8 cellular contexts compared by ENCODE assay signal in the genomic region with DNA sequence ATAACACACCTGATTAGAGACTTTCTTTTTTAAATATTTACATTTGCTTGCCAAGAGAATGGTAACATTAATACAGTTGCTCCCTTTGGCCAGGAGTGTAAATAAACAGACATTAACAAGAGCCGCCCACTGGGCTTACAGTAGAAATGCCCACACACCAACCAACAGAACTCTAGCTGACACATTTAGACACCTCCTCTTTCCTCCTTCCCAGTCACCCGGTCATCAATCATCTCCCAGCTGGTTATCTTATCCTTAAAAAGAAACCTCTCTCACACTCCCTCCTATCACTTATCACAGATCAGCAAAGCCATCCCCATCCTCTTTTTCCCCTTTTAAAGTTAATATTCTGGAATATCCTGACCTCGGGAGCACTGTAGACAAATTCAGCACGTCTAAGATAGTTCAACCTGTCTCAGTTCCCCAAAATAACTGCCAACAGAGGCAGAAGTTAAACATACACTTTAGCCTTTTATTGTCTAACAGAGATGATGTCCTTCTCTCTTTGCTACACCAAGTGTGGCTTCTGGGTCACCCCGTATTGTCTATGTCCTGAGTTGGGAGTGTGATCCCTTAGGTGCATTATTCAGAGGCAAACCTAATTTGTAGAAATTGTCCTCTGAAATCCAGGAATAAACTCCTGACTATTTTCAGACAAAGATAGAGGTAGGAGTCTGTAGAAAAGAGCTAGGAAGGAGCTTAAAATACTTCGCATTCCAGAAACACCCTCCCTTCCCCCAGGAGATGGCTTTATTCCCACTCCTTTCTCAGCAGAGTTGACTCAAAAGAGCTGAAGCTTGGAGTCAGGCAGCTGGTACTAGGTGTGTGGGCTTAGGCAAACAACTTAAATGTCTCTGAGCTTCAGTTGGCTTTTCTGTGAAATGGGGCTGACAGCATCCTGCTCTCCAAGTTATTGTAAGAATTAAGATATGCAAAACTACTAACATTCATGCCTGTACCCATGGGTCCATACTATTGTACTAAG. TPM values are rescaled to one million over a fixed set of nuclear protein-coding genes. Genes with fewer than 3 reads are reported as not detected.
DNase-seq lines count a peak whose midpoint lies in the region; ATAC-seq, FAIRE-seq and TF ChIP-seq lines count a peak whose summit lies in the region.

No MANE protein-coding gene starts in this region.

- TF ChIP-seq CTCF in K562 (IDR thresholded peaks at IDR 0.05 in 2 of 3, conservative IDR thresholded peaks at IDR 0.05 in 1 of 3; ENCODE audit: insufficient read depth in 2 of 3, low read depth in 1 of 3, low read length in 3 of 3): 0 out of 6 replicates have a peak, but pooled peaks of 1 of the 3 experiments have one; percentile 6
- TF ChIP-seq CTCF in right lobe of liver (IDR thresholded peaks at IDR 0.05): no peak

- no peaks in the 10 kb centered on the region for H3K9me1 ChIP-seq in K562 (ENCODE audit: control insufficient read depth, insufficient read depth, low read length)

- TF ChIP-seq RAD21 in K562 (CRISPR knock-in tag; conservative IDR thresholded peaks at IDR 0.05 in 1 of 2, IDR thresholded peaks at IDR 0.05 in 1 of 2): no peak

- in situ Hi-C loops in K562 (cut with MboI): no loop called here

- H3K4me1 ChIP-seq in K562 (replicated peaks in 1 of 2; ENCODE audit: control insufficient read depth in 2 of 2, insufficient read depth in 2 of 2, low read length in 2 of 2): peaks cover 26 to 59% of the 10 kb centered on the region in 2 experiments
- H3K4me1 ChIP-seq in right lobe of liver: peaks cover 0 to 21% (median 8%) of the 10 kb centered on the region in 4 donors

- H3K36me3 ChIP-seq in K562 (ENCODE audit: control insufficient read depth, insufficient read depth, low read length) (no peaks in the 10 kb centered on the region), right lobe of liver (peaks cover 0 to 5% (median 3%) of the 10 kb centered on the region in 4 donors)

- intact Hi-C loops in K562 (cut with micrococcal nuclease): no loop called here
- intact Hi-C loops in right lobe of liver (cut with DNase I): no loop called here

- peak overlapping the region; percentile 64; the same call in 1 of the 2 replicates for H3K4me2 ChIP-seq in K562 (ENCODE audit: insufficient read depth, low read length)

- H3K9me3 ChIP-seq in K562 (replicated peaks; ENCODE audit: control insufficient read depth, insufficient read depth, low read depth, low read length) (no peaks in the 10 kb centered on the region), right lobe of liver (no peaks in the 10 kb centered on the region)

- CTCF ChIA-PET in K562 (lab: Yijun Ruan, JAX; ENCODE audit: low intra/inter-chr PET ratio): no interaction called here

- 8% methylated on average over 6 of the region's 6 CpGs for WGBS in K562 (ENCODE audit: insufficient coverage, low coverage, missing lambda C conversion rate)
- WGBS in right lobe of liver (ENCODE audit: insufficient coverage, low coverage, low lambda C conversion rate, missing lambda C conversion rate): 5% methylated on average over 6 of the region's 6 CpGs

- peak; percentile 99 for DNase-seq in DMS 273 (lab: John Stamatoyannopoulos, UW; ENCODE audit: unreplicated experiment)
- DNase-seq in NCI-H1105 treated with DMSO at 0.1 percent for 48 hours (lab: John Stamatoyannopoulos, UW): peak; percentile 65
- peak; percentile 67 to 92 (median 80) for DNase-seq in K562 (ENCODE audit: extremely low read depth in 1 of 4, low spot score in 3 of 4)
- no peak for DNase-seq in right lobe of liver
- no peak for DNase-seq in activated CD8-positive, alpha-beta memory T cell treated with anti-CD3 and anti-CD28 coated beads, Interleukin-2, amount 50 U/mL, for 48 hours
- no peak for DNase-seq in SIG-M5 (lab: John Stamatoyannopoulos, UW)
- no peak for DNase-seq in NCI-H1930 (lab: John Stamatoyannopoulos, UW)

- ATAC-seq in K562: peak; percentile 80
- peak; percentile 45 to 84 (median 55) for ATAC-seq in right lobe of liver
- no peak for ATAC-seq in HG03097 (IDR thresholded peaks at IDR 0.05; ENCODE audit: low FRiP score, unreplicated experiment)

- TF ChIP-seq POLR2A in K562 (conservative IDR thresholded peaks at IDR 0.05): no peak
- no peak for TF ChIP-seq POLR2A in right lobe of liver (IDR thresholded peaks at IDR 0.05)

- H3K27me3 ChIP-seq in K562 (ENCODE audit: control insufficient read depth in 2 of 2, insufficient read depth in 2 of 2, low read length in 2 of 2) (no peaks in the 10 kb centered on the region), right lobe of liver (no peaks in the 10 kb centered on the region)

- H3K79me2 ChIP-seq in K562 (ENCODE audit: control insufficient read depth, insufficient read depth, low read length): no peaks in the 10 kb centered on the region

- no peaks in the 10 kb centered on the region for H4K20me1 ChIP-seq in K562 (replicated peaks; ENCODE audit: control insufficient read depth, insufficient read depth, low read length)

- peak; percentile 97 for TF ChIP-seq EP300 in K562 (IDR thresholded peaks at IDR 0.05; ENCODE audit: low read length)

- H3K4me3 ChIP-seq in K562 (no peak overlapping the region), right lobe of liver (no peak overlapping the region)

- peak overlapping the region; percentile 62 for H2AFZ ChIP-seq in K562 (ENCODE audit: low read depth, low read length)

- peak overlapping the region in 1 of 2 experiments; percentile 55; a peak in 3 of 4 replicates for H3K9ac ChIP-seq in K562 (ENCODE audit: insufficient read depth in 1 of 2, low read depth in 2 of 2, low read length in 2 of 2)

- BruUV-seq in K562 (replicated peaks; lab: Mats Ljungman, UMichigan): no TSS peak

- FAIRE-seq in K562 (lab: Jason Lieb, UNC): peak; percentile 85

- POLR2A ChIA-PET in K562 (lab: Yijun Ruan, JAX): interaction anchor here (0.6 to 8.9 kb wide), 17 partner anchors 8 to 231 kb away, joined by 3 to 92 read pairs (median 4); partner anchors contain the start of genes MYCL and TRIT1

- H3K27ac ChIP-seq in K562 (ENCODE audit: extremely low read depth, low read depth, low read length) (peak overlapping the region; percentile 73), right lobe of liver (peak overlapping the region in 1 of 3 donors; percentile 5)

TF ChIP-seq in K562, 482 proteins besides CTCF, POLR2A, EP300 and RAD21 (continues in another document):
- TF ChIP-seq ZNF778 (CRISPR knock-in tag; IDR thresholded peaks at IDR 0.05) (no peak), MTA1 (IDR thresholded peaks at IDR 0.05; ENCODE audit: borderline replicate concordance) (peak; percentile 95), XRCC5 (IDR thresholded peaks at IDR 0.05; ENCODE audit: low read depth, low read length) (no peak), SRF (CRISPR knock-in tag; IDR thresholded peaks at IDR 0.05) (no peak), ZBTB17 (CRISPR knock-in tag; IDR thresholded peaks at IDR 0.05) (0 out of 2 replicates have a peak, but pooled peaks have one; percentile 38), NCOR1 (IDR thresholded peaks at IDR 0.05) (peak; percentile 95), CXXC5 (CRISPR knock-in tag; IDR thresholded peaks at IDR 0.05) (peak; percentile 45; the same call in 1 of the 2 replicates), FOXA3 (CRISPR knock-in tag; conservative IDR thresholded peaks at IDR 0.05 in 1 of 2, IDR thresholded peaks at IDR 0.05 in 1 of 2) (peak in 1 of 2 experiments; percentile 63; a peak in 2 of 4 replicates), GATAD2A (IDR thresholded peaks at IDR 0.05) (peak; percentile 98), RHOXF2B (CRISPR knock-in tag; conservative IDR thresholded peaks at IDR 0.05) (no peak)

RNA-seq across cellular contexts. Expression of gene MYCL, which starts 8.8 kb away (rescaled TPM):
- total RNA-seq in K562 (2011; cell fraction: chromatin; rRNA removed; ENCODE audit: low replicate concordance): 17.1 and 25.1 TPM in 2 replicates
- 30.7 and 32.6 TPM in 2 replicates for total RNA-seq in K562 (2011; cell fraction: nucleolus; rRNA removed)
- 27.3 and 29.5 TPM in 2 replicates for total RNA-seq in K562 (2011; cell fraction: nucleoplasm; rRNA removed)
- total RNA-seq in K562 (2014; rRNA removed) (18.8 and 22.5 TPM in 2 replicates), K562 (2014; rRNA removed; fragmentation: Illumina TruSeq; extraction: Trizol) (12.8 and 13.2 TPM in 2 replicates), K562 (2015; rRNA removed; fragmentation: Illumina TruSeq; extraction: Trizol) (3.8 and 4.3 TPM in 2 replicates), K562 (2021) (19.7 and 22.0 TPM in 2 replicates), right lobe of liver (10 to 100 TPM in 2 of 6 experiments, 1 to 10 TPM in 3, under 1 TPM in 1; 0.75 to 20.5 (median 6.1) TPM)
- polyA plus RNA-seq in K562 (2011; rRNA removed) (11.2 and 14.9 TPM in 2 replicates), K562 (2014; fragmentation: Illumina TruSeq; extraction: Trizol) (14.7 and 15.4 TPM in 2 replicates), K562 (2014; fragmentation: Nextera tagmentation; extraction: Ambion mirVana) (1 to 10 TPM; 3.5 to 4.0 TPM), K562 (2014; rRNA removed) (17.1 and 18.2 TPM in 2 replicates)
- polyA plus RNA-seq in K562 (2011; cell fraction: cytosol; rRNA removed): 12.4 and 15.8 TPM in 2 replicates
- polyA plus RNA-seq in K562 (2011; cell fraction: nucleus; rRNA removed): 12.3 and 20.0 TPM in 2 replicates
- polyA plus RNA-seq in K562 (2012): 6.2 and 30.6 TPM in 2 replicates
- polyA minus RNA-seq in K562 (2011; rRNA and poly(A)+ RNA removed): 12.1 and 17.8 TPM in 2 replicates
- 6.6 and 8.7 TPM in 2 replicates for polyA minus RNA-seq in K562 (2011; cell fraction: cytosol; rRNA and poly(A)+ RNA removed)
- 15.6 and 34.1 TPM in 2 replicates for polyA minus RNA-seq in K562 (2011; cell fraction: nucleus; rRNA and poly(A)+ RNA removed)

RNA-seq across cellular contexts. Expression of gene TRIT1, which starts 9.6 kb away (rescaled TPM):
- total RNA-seq in K562 (2011; cell fraction: chromatin; rRNA removed; ENCODE audit: low replicate concordance): 76.0 and 139 TPM in 2 replicates
- 71.9 and 78.4 TPM in 2 replicates for total RNA-seq in K562 (2011; cell fraction: nucleolus; rRNA removed)
- total RNA-seq in K562 (2011; cell fraction: nucleoplasm; rRNA removed): 85.4 and 109 TPM in 2 replicates
- total RNA-seq in K562 (2014; rRNA removed) (67.5 and 71.3 TPM in 2 replicates), K562 (2014; rRNA removed; fragmentation: Illumina TruSeq; extraction: Trizol) (84.0 and 103 TPM in 2 replicates), K562 (2015; rRNA removed; fragmentation: Illumina TruSeq; extraction: Trizol) (66.7 and 67.6 TPM in 2 replicates), K562 (2021) (57.5 and 58.4 TPM in 2 replicates), right lobe of liver (10 to 100 TPM in 1 of 6 experiments, 1 to 10 TPM in 5; 5.1 to 10.3 (median 7.0) TPM)
- polyA plus RNA-seq in K562 (2011; rRNA removed) (87.3 and 88.3 TPM in 2 replicates), K562 (2014; fragmentation: Illumina TruSeq; extraction: Trizol) (75.1 and 76.5 TPM in 2 replicates), K562 (2014; fragmentation: Nextera tagmentation; extraction: Ambion mirVana) (10 to 100 TPM; 27.9 to 58.3 TPM), K562 (2014; rRNA removed) (66.4 and 72.1 TPM in 2 replicates)
- 24.8 and 44.1 TPM in 2 replicates for polyA plus RNA-seq in K562 (2011; cell fraction: cytosol; rRNA removed)
- polyA plus RNA-seq in K562 (2011; cell fraction: nucleus; rRNA removed): 69.2 and 92.0 TPM in 2 replicates
- polyA plus RNA-seq in K562 (2012): 45.6 and 47.5 TPM in 2 replicates
- 103 and 116 TPM in 2 replicates for polyA minus RNA-seq in K562 (2011; rRNA and poly(A)+ RNA removed)
- polyA minus RNA-seq in K562 (2011; cell fraction: cytosol; rRNA and poly(A)+ RNA removed): 36.2 and 48.7 TPM in 2 replicates
- polyA minus RNA-seq in K562 (2011; cell fraction: nucleus; rRNA and poly(A)+ RNA removed): 78.8 and 98.3 TPM in 2 replicates

Comparison
In these comparisons a context has a peak if more than half of its experiments do, and no peak if none do; other contexts are left out.
1. DNase-seq: peak in DMS 273 (single experiment), NCI-H1105 treated with DMSO at 0.1 percent for 48 hours (single experiment) and K562 (4 of 4); none in right lobe of liver (0 of 3), activated CD8-positive, alpha-beta memory T cell treated with anti-CD3 and anti-CD28 coated beads, Interleukin-2, amount 50 U/mL, for 48 hours (single experiment), SIG-M5 (single experiment) and NCI-H1930 (0 of 2).
2. RNA of gene TRIT1, which starts 9.6 kb away (total RNA-seq): 57.5 to 139 TPM in K562; 5.1 to 10.3 TPM in right lobe of liver; every median in the first group is over 4 times any median in the second.